ENCODE assay signal across 1 cellular context in the genomic region with DNA sequence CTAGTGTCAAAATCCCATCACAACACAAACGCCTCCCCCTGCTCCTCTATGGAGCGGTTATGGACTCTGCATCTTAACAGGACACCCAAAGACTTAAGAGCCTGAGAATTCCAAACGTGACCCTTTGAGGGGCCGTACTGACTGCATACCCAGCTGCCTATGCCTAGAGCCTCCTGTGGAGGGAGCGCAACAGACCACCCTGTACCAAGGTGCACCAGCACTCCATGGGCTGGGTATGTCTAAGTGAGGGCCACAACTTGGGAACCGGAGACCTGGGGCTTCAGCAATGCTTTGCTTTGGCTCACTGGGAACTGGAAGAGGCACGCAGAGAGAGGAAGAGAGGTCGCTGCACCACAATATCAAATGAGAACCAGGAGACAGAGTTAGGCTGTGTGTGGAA.
TF ChIP-seq lines count a peak whose summit lies in the region.

No MANE protein-coding gene starts in this region.

TF ChIP-seq in WTC11, 78 proteins besides CTCF, POLR2A, EP300 and RAD21:
- TF ChIP-seq RELA (CRISPR knock-in tag; IDR thresholded peaks at IDR 0.05; ENCODE audit: borderline replicate concordance) = no peak
- TF ChIP-seq, protein P1, sequence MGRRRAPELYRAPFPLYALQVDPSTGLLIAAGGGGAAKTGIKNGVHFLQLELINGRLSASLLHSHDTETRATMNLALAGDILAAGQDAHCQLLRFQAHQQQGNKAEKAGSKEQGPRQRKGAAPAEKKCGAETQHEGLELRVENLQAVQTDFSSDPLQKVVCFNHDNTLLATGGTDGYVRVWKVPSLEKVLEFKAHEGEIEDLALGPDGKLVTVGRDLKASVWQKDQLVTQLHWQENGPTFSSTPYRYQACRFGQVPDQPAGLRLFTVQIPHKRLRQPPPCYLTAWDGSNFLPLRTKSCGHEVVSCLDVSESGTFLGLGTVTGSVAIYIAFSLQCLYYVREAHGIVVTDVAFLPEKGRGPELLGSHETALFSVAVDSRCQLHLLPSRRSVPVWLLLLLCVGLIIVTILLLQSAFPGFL (CRISPR knock-in tag; IDR thresholded peaks at IDR 0.05; ENCODE audit: borderline replicate concordance) = no peak
TF ChIP-seq in WTC11: peak in this region for 0.
